ENCODE assay signal across 21 cellular contexts in the genomic region with DNA sequence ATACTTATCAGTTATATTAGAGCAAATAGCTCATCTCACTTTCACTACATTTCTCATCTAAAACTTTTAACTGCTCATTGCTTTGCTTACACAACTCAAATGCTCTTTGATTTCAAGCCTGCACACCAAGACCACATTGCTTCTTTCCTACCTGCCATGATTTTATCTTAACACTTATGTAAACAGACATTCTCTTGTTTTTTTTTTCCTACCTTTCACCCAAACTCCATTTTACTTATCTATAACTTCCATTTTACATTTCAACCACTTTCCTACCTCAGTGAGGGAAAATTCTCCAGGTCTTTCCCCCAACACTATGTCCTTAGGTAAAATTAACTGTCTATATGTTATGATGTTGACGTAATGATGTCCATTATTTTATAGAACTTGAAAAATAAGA. TPM values are rescaled to one million over a fixed set of nuclear protein-coding genes. Genes with fewer than 3 reads are reported as not detected.
DNase-seq lines count a peak whose midpoint lies in the region; ATAC-seq, FAIRE-seq and TF ChIP-seq lines count a peak whose summit lies in the region.
"Had no signal": no experiment of that assay in that cellular context is flagged by ENCODE, and none has a peak within 500 bp of the region (broad histone marks: within the 10 kb centered on the region; RNA-seq: fewer than 3 reads in every experiment).

No MANE protein-coding gene starts in this region.

- no peak overlapping the region for H3K27ac Mint-ChIP-seq in astrocyte (ENCODE audit: unreplicated experiment)
- H3K27ac Mint-ChIP-seq: CD4-positive, CD25-positive, alpha-beta regulatory T cell; CD8-positive, alpha-beta memory T cell; GM23338; HFFc6 had no signal

- no peak for ATAC-seq in HG03097 (IDR thresholded peaks at IDR 0.05; ENCODE audit: low FRiP score, unreplicated experiment)
- ATAC-seq: GM12878, GM23338 had no signal

- H3K36me3 ChIP-seq in astrocyte (ENCODE audit: insufficient read depth, low read length) (no peaks in the 10 kb centered on the region), osteoblast (ENCODE audit: insufficient read depth, low read length) (no peaks in the 10 kb centered on the region)
- H3K36me3 ChIP-seq: BE2C had no signal

- no peaks in the 10 kb centered on the region for H3K4me1 ChIP-seq in astrocyte (ENCODE audit: insufficient read depth, low read length)
- peaks cover 8% of the 10 kb centered on the region for H3K4me1 ChIP-seq in osteoblast (ENCODE audit: insufficient read depth, low read length)

- H3K79me2 ChIP-seq in astrocyte (ENCODE audit: insufficient read depth, low read length) (peaks cover 94% of the 10 kb centered on the region), osteoblast (ENCODE audit: insufficient read depth, low read length) (peaks cover 92% of the 10 kb centered on the region)

- no peak for TF ChIP-seq POLR2A in GM12892 (IDR thresholded peaks at IDR 0.05; ENCODE audit: low read depth, low read length)

- H3K27ac ChIP-seq in astrocyte (ENCODE audit: low read depth, low read length) = no peak overlapping the region
- H3K27ac ChIP-seq in osteoblast (ENCODE audit: low read depth, low read length) = peak overlapping the region; percentile 60

- no peaks in the 10 kb centered on the region for H3K4me1 Mint-ChIP-seq in astrocyte (ENCODE audit: low read depth, unreplicated experiment)

- TF ChIP-seq CTCF in astrocyte (IDR thresholded peaks at IDR 0.05; ENCODE audit: insufficient read depth, low read depth, low read length) (no peak), osteoblast (IDR thresholded peaks at IDR 0.05; ENCODE audit: extremely low read depth, low read depth, low read length) (no peak)

- no peaks in the 10 kb centered on the region for H3K36me3 Mint-ChIP-seq in astrocyte (ENCODE audit: low read depth, unreplicated experiment)
- H3K36me3 Mint-ChIP-seq: CD4-positive, CD25-positive, alpha-beta regulatory T cell had no signal

- H2AFZ ChIP-seq in astrocyte (ENCODE audit: low read depth, low read length) (no peak overlapping the region), osteoblast (ENCODE audit: low read length) (peak overlapping the region; percentile 66)
- H2AFZ ChIP-seq: GM23338 had no signal

- H3K4me2 ChIP-seq in astrocyte (ENCODE audit: low read length) (peak overlapping the region; percentile 28), osteoblast (ENCODE audit: insufficient read depth, low read length) (peak overlapping the region; percentile 69)
- H3K4me2 ChIP-seq: GM23338 had no signal

- no peak for DNase-seq in GM12892 (ENCODE audit: insufficient read length)
- DNase-seq in astrocyte (ENCODE audit: low read depth) = no peak
- no peak for DNase-seq in osteoblast (ENCODE audit: insufficient read length, low spot score, missing footprints)
- DNase-seq in T-helper 9 cell = no peak
- DNase-seq in NCI-H524 treated with DMSO at 0.1 percent for 48 hours (lab: John Stamatoyannopoulos, UW) = no peak
- DNase-seq: ACHN; BE2C; C1 segment of cervical spinal cord; CD4-positive, CD25-positive, alpha-beta regulatory T cell; CD8-positive, alpha-beta memory T cell; COR-L47; DMS 273 treated with DMSO at 0.1 percent for 48 hours; DMS53; DND-41; EL; HCEC 1CT; HFFc6 had no signal

- no peaks in the 10 kb centered on the region for H3K27me3 Mint-ChIP-seq in astrocyte (ENCODE audit: low read depth, unreplicated experiment)
- H3K27me3 Mint-ChIP-seq: CD4-positive, CD25-positive, alpha-beta regulatory T cell; CD8-positive, alpha-beta memory T cell had no signal

- H3K27me3 ChIP-seq in astrocyte (ENCODE audit: insufficient read depth, low read length) (no peaks in the 10 kb centered on the region), osteoblast (ENCODE audit: insufficient read depth, low read length) (no peaks in the 10 kb centered on the region)
- H3K27me3 ChIP-seq: BE2C had no signal

- H4K20me1 ChIP-seq in astrocyte (ENCODE audit: insufficient read depth, low read length) = peaks cover 10% of the 10 kb centered on the region
- no peaks in the 10 kb centered on the region for H4K20me1 ChIP-seq in osteoblast (ENCODE audit: insufficient read depth, low read length)

- no peaks in the 10 kb centered on the region for H3K9me3 Mint-ChIP-seq in astrocyte (ENCODE audit: unreplicated experiment)
- H3K9me3 Mint-ChIP-seq: CD8-positive, alpha-beta memory T cell; GM23338; HFFc6 had no signal

- no peaks in the 10 kb centered on the region for H3K9me3 ChIP-seq in astrocyte (ENCODE audit: insufficient read depth, low read depth, low read length)
- H3K9me3 ChIP-seq in osteoblast (ENCODE audit: low read depth, low read length) = no peaks in the 10 kb centered on the region
- H3K9me3 ChIP-seq: BE2C had no signal

- H3K4me3 Mint-ChIP-seq in astrocyte (ENCODE audit: unreplicated experiment) = no peak overlapping the region
- H3K4me3 Mint-ChIP-seq: CD4-positive, CD25-positive, alpha-beta regulatory T cell; CD8-positive, alpha-beta memory T cell; GM23338; HFFc6 had no signal

- no peak overlapping the region for H3K9ac ChIP-seq in astrocyte (ENCODE audit: low read length)

- FAIRE-seq in GM12892 (lab: Jason Lieb, UNC) (peak; percentile 44), astrocyte (lab: Jason Lieb, UNC) (no peak)
- FAIRE-seq: H54 had no signal

- no peak overlapping the region for H3K4me3 ChIP-seq in astrocyte (ENCODE audit: insufficient read depth, low read depth, low read length)
- no peak overlapping the region for H3K4me3 ChIP-seq in osteoblast (ENCODE audit: insufficient read depth, low read length)
- H3K4me3 ChIP-seq: GM12878, GM23338 had no signal

RNA-seq across cellular contexts. Expression of a gene that starts 24.0 kb away (rescaled TPM):
- 32.1 TPM for polyA plus RNA-seq in GM12892 (2012; ENCODE audit: missing spikeins)
- total RNA-seq in astrocyte (31.7 and 39.1 TPM in 2 replicates), osteoblast (42.4 and 43.1 TPM in 2 replicates)
